8 cellular contexts compared by ENCODE assay signal in genomic region chr5:112707187-112708179, GRCh38. TPM values are rescaled to one million over a fixed set of nuclear protein-coding genes. Genes with fewer than 3 reads are reported as not detected.
DNase-seq lines count a peak whose midpoint lies in the region; ATAC-seq and TF ChIP-seq lines count a peak whose summit lies in the region.

No MANE protein-coding gene starts in this region.

- no peak overlapping the region for H4K91ac ChIP-seq in neuronal stem cell (ENCODE audit: low read depth, low read length, poor library complexity)

- no peak for TF ChIP-seq EP300 in gastroesophageal sphincter (IDR thresholded peaks at IDR 0.05)

- H3K36me3 ChIP-seq in GM06990 (ENCODE audit: control insufficient read depth, insufficient read depth, low read length) (no peaks in the 10 kb centered on the region), gastroesophageal sphincter (no peaks in the 10 kb centered on the region), neuronal stem cell (replicated peaks in 1 of 2; ENCODE audit: control insufficient read depth in 2 of 2, insufficient read depth in 2 of 2, low read length in 2 of 2) (no peaks in the 10 kb centered on the region), subcutaneous abdominal adipose tissue (ENCODE audit: control insufficient read depth in 5 of 5, insufficient read depth in 5 of 5, low read length in 5 of 5) (no peaks in the 10 kb centered on the region)

- CTCF ChIA-PET in activated naive CD4-positive, alpha-beta T cell treated with anti-CD3 and anti-CD28 coated beads, Interleukin-2, amount 10 ng/mL, durations not matched to agents 7 days and 5 days (lab: Charles Lee), result interaction anchor here (0.6 to 1.4 kb wide), 3 partner anchors 50 to 215 kb away, joined by 3 to 5 read pairs (median 4); no protein-coding TSS in a partner anchor

- H3K18ac ChIP-seq in neuronal stem cell (ENCODE audit: low read length), result peak overlapping the region; percentile 99

- peak; percentile 65 to 69 for TF ChIP-seq POLR2A in gastroesophageal sphincter (IDR thresholded peaks at IDR 0.05)

- H3K27ac ChIP-seq in gastroesophageal sphincter (peak overlapping the region; percentile 82 to 97 (median 96)), neuronal stem cell (replicated peaks; ENCODE audit: low read length) (peak overlapping the region; percentile 96), subcutaneous abdominal adipose tissue (ENCODE audit: low read depth, low read length) (peak overlapping the region; percentile 79)

- peak overlapping the region; percentile 81 for H2BK15ac ChIP-seq in neuronal stem cell (ENCODE audit: low read length)

- peak overlapping the region; percentile 77 for H3K14ac ChIP-seq in neuronal stem cell (ENCODE audit: low read length)

- H2AK5ac ChIP-seq in neuronal stem cell (ENCODE audit: low read depth, low read length), result peak overlapping the region; percentile 13

- peaks cover 6% of the 10 kb centered on the region for H3K27me3 Mint-ChIP-seq in HFFc6 (ENCODE audit: insufficient read depth)
- H3K27me3 Mint-ChIP-seq in activated naive CD4-positive, alpha-beta T cell treated with anti-CD3 and anti-CD28 coated beads, Interleukin-2, amount 10 ng/mL, durations not matched to agents 7 days and 5 days, result peaks cover 4% of the 10 kb centered on the region

- in situ Hi-C loops in SK-MEL-5 (cut with HindIII; ENCODE audit: low pct_unique_long_range_greater_than_20kb, low sequenced_read_pairs), result no loop called here

- H3K9ac ChIP-seq in neuronal stem cell (ENCODE audit: low read depth, low read length, poor library complexity), result peak overlapping the region; percentile 96
- H3K9ac ChIP-seq in subcutaneous abdominal adipose tissue (ENCODE audit: low read length in 5 of 5), result peak overlapping the region in 4 of 5 donors; percentile 89 to 92 (median 91)

- H3K27ac Mint-ChIP-seq in HFFc6, result peak overlapping the region; percentile 92
- H3K27ac Mint-ChIP-seq in activated naive CD4-positive, alpha-beta T cell treated with anti-CD3 and anti-CD28 coated beads, Interleukin-2, amount 10 ng/mL, durations not matched to agents 7 days and 5 days, result peak overlapping the region; percentile 85

- no peaks in the 10 kb centered on the region for H3K9me3 ChIP-seq in gastroesophageal sphincter
- no peaks in the 10 kb centered on the region for H3K9me3 ChIP-seq in neuronal stem cell (replicated peaks in 1 of 2; ENCODE audit: control insufficient read depth in 2 of 2, insufficient read depth in 1 of 2, low read depth in 1 of 2, low read length in 2 of 2)
- H3K9me3 ChIP-seq in subcutaneous abdominal adipose tissue (ENCODE audit: control insufficient read depth in 5 of 5, low read length in 5 of 5), result no peaks in the 10 kb centered on the region

- peaks cover 3% of the 10 kb centered on the region for H3K79me1 ChIP-seq in neuronal stem cell (ENCODE audit: low read depth, low read length)

- peak overlapping the region; percentile 98 for H3K23ac ChIP-seq in neuronal stem cell (ENCODE audit: low read depth, low read length, poor library complexity)

- H3K9me3 Mint-ChIP-seq in HFFc6, result no peaks in the 10 kb centered on the region
- H3K9me3 Mint-ChIP-seq in activated naive CD4-positive, alpha-beta T cell treated with anti-CD3 and anti-CD28 coated beads, Interleukin-2, amount 10 ng/mL, durations not matched to agents 7 days and 5 days, result peaks cover 2% of the 10 kb centered on the region

- peaks cover 62% of the 10 kb centered on the region for H3K4me1 Mint-ChIP-seq in HFFc6 (ENCODE audit: low read depth)
- peaks cover 47% of the 10 kb centered on the region for H3K4me1 Mint-ChIP-seq in activated naive CD4-positive, alpha-beta T cell treated with anti-CD3 and anti-CD28 coated beads, Interleukin-2, amount 10 ng/mL, durations not matched to agents 7 days and 5 days

- H3K4me3 ChIP-seq in GM06990 (replicated peaks; ENCODE audit: low read depth, low read length) (peak overlapping the region; percentile 97), gastroesophageal sphincter (peak overlapping the region; percentile 87 to 93), neuronal stem cell (ENCODE audit: low read length in 2 of 2) (peak overlapping the region; percentile 73 to 87), subcutaneous abdominal adipose tissue (ENCODE audit: low read depth in 1 of 5, low read length in 5 of 5) (peak overlapping the region; percentile 76 to 96 (median 86))

- peak; percentile 93 for DNase-seq in GM06990 (ENCODE audit: extremely low read depth, insufficient read length)
- peak; percentile 99 for DNase-seq in HFFc6
- peak; percentile 99 for DNase-seq in NAMALWA (ENCODE audit: low spot score)
- peak; percentile 99 for DNase-seq in SK-MEL-5 (ENCODE audit: low read depth, low spot score)
- peak; percentile 98 for DNase-seq in activated naive CD4-positive, alpha-beta T cell treated with anti-CD3 and anti-CD28 coated beads, Interleukin-2, amount 10 ng/mL, durations not matched to agents 7 days and 5 days
- DNase-seq in neuronal stem cell (ENCODE audit: low spot score), result peak; percentile 96

- H2BK12ac ChIP-seq in neuronal stem cell (ENCODE audit: low read length), result peak overlapping the region; percentile 35

- H3K4me3 Mint-ChIP-seq in HFFc6, result peak overlapping the region; percentile 95
- peak overlapping the region; percentile 82 for H3K4me3 Mint-ChIP-seq in activated naive CD4-positive, alpha-beta T cell treated with anti-CD3 and anti-CD28 coated beads, Interleukin-2, amount 10 ng/mL, durations not matched to agents 7 days and 5 days

- peak overlapping the region; percentile 95 for H2AFZ ChIP-seq in neuronal stem cell (ENCODE audit: low read length)

- no peak overlapping the region for H3K4ac ChIP-seq in neuronal stem cell (ENCODE audit: low read length)

- H3K27me3 ChIP-seq in GM06990 (replicated peaks; ENCODE audit: control insufficient read depth, insufficient read depth, low read length) (no peaks in the 10 kb centered on the region), gastroesophageal sphincter (no peaks in the 10 kb centered on the region), neuronal stem cell (ENCODE audit: control insufficient read depth in 3 of 3, insufficient read depth in 3 of 3, low read depth in 1 of 3, low read length in 3 of 3) (no peaks in the 10 kb centered on the region), subcutaneous abdominal adipose tissue (ENCODE audit: control insufficient read depth in 5 of 5, insufficient read depth in 4 of 5, low read length in 5 of 5) (no peaks in the 10 kb centered on the region)

- H2BK120ac ChIP-seq in neuronal stem cell (ENCODE audit: low read depth, low read length), result peak overlapping the region; percentile 78

- H4K8ac ChIP-seq in neuronal stem cell (ENCODE audit: low read depth, low read length), result no peak overlapping the region

- TF ChIP-seq CTCF in GM06990 (IDR thresholded peaks at IDR 0.05; ENCODE audit: insufficient read depth, low read length, poor library complexity, severe bottlenecking) (peak; percentile 13), HFFc6 (IDR thresholded peaks at IDR 0.05) (peak; percentile 33; the same call in 1 of the 2 replicates), gastroesophageal sphincter (IDR thresholded peaks at IDR 0.05) (peak in 1 of 4 experiments; percentile 19)

- H3K4me1 ChIP-seq in gastroesophageal sphincter (peaks cover 4 to 51% (median 5%) of the 10 kb centered on the region in 3 donors), neuronal stem cell (ENCODE audit: control insufficient read depth in 2 of 2, insufficient read depth in 1 of 2, low read depth in 1 of 2, low read length in 2 of 2) (peaks cover 5 to 11% of the 10 kb centered on the region in 2 donors), subcutaneous abdominal adipose tissue (ENCODE audit: control insufficient read depth in 5 of 5, insufficient read depth in 5 of 5, low read length in 5 of 5) (peaks cover 3 to 41% (median 30%) of the 10 kb centered on the region in 5 donors)

- H3K36me3 Mint-ChIP-seq in HFFc6 (ENCODE audit: low read depth), result peaks cover 21% of the 10 kb centered on the region
- H3K36me3 Mint-ChIP-seq in activated naive CD4-positive, alpha-beta T cell treated with anti-CD3 and anti-CD28 coated beads, Interleukin-2, amount 10 ng/mL, durations not matched to agents 7 days and 5 days, result peaks cover 14% of the 10 kb centered on the region

- WGBS in gastroesophageal sphincter (ENCODE audit: low coverage in 1 of 2), 2 donors, result 9 to 11% methylated on average over 6 to 17 of the region's 65 CpGs
- no CpG with 5 or more reads among the region's 65 CpGs for WGBS in neuronal stem cell (ENCODE audit: extremely low coverage in 2 of 2, insufficient read length in 2 of 2, insufficient replicate concordance in 1 of 2), 2 donors

- H2BK5ac ChIP-seq in neuronal stem cell (ENCODE audit: low read length), result peak overlapping the region; percentile 93

- H3K4me2 ChIP-seq in neuronal stem cell (ENCODE audit: insufficient read depth, low read length, poor library complexity, severe bottlenecking), result peak overlapping the region; percentile 69

- ATAC-seq in gastroesophageal sphincter, result peak; percentile 97

RNA-seq across cellular contexts. Expression of gene APC, which starts 30.2 kb away (rescaled TPM):
- 10 to 100 TPM; 51.9 to 69.2 (median 53.9) TPM for total RNA-seq in HFFc6 (2021; fragmentation: NEBNext Ultra II Directional; extraction: Animal tissue kit (Norgen Biotek cat#: 25700))
- total RNA-seq in SK-MEL-5 (2014; rRNA removed; shearing (Covaris generic)), result 55.6 and 63.2 TPM in 2 replicates
- polyA plus RNA-seq in SK-MEL-5 (2015; cell fraction: cytosol; rRNA removed), result 14.4 and 22.3 TPM in 2 replicates
- polyA plus RNA-seq in SK-MEL-5 (2015; cell fraction: nucleus; rRNA removed), result 18.5 and 21.6 TPM in 2 replicates
- 100 to 1,000 TPM in 2 of 4 donors, 10 to 100 TPM in 2; 77.3 to 172 (median 112) TPM for total RNA-seq in gastroesophageal sphincter
- polyA plus RNA-seq in neuronal stem cell (2013, experiment 1 of 2), result 10.7 TPM
- polyA plus RNA-seq in neuronal stem cell (2013, experiment 2 of 2), result 11.2 TPM

Comparison
In these comparisons a context has a peak if more than half of its experiments do, and no peak if none do; other contexts are left out.
1. Peak in every context shown above with its lines: DNase-seq, ATAC-seq, H3K4me3 ChIP-seq and H3K27ac ChIP-seq.